In the genomic region with DNA sequence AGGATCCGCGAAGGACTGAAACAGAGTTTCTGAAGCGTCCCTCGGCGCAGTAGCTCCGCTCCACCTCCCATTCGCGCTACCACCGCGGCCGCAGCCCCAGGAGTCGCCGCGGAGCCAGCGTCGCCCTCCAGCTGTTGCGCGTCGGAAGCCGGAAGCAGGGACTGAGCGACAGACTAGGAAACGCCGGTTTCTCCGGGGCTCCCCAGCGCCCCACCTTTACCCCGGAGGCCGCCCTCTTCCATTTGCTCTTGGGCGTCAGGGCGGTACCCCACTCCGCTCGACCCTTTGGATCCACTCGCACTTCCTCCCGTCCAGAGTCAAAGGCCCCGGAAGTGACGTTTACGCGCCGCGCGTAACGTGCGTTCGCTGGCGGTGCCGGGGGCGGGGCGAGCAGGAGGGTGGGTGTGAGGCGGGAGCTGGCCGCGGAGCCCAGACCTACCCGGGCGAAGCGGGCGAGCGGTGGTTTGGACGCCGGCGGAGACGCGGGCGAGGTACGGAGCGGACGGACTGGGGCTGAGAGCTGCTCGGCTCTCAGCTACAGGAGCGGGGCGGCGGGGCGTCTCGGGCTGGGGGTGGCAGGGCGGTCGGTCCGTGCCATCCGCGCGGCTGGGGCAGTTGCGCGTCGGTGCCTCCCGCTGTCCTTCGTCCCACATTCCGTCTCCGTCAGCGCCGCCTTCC, we compare ENCODE assay signal across 8 cellular contexts. TPM values are rescaled to one million over a fixed set of nuclear protein-coding genes. Genes with fewer than 3 reads are reported as not detected.
A peak's percentile ranks its signal among the peaks of the same experiment; 100 is the strongest.
DNase-seq lines count a peak whose midpoint lies in the region; ATAC-seq, FAIRE-seq and TF ChIP-seq lines count a peak whose summit lies in the region.

Gene RABGEF1, plus strand, starts transcription at position 432 of the 678 bp plus-strand sequence. CDS start 31,167 bp downstream, outside the sequence.

- H3K27ac ChIP-seq in ovary (peak within 1 kb of the TSS; percentile 77 to 91), thymus (ENCODE audit: low read depth) (peak within 1 kb of the TSS; percentile 95)

- intact Hi-C loops in Right ventricle myocardium inferior (cut with DNase I) = loop anchor here (1.0 to 10.0 kb wide), 2 partner anchors 104 to 146 kb away; no protein-coding TSS in a partner anchor
- intact Hi-C loops in ovary (cut with DNase I) = loop anchor here in 2 of 4 donors (5.0 kb wide), 1 partner anchor 58 kb away; no protein-coding TSS in a partner anchor

- FAIRE-seq in GM12891 (lab: Jason Lieb, UNC) = peak; percentile 89

- H3K9me3 ChIP-seq in ovary (peaks cover 0 to 3% of the 10 kb centered on the region in 2 donors), thymus (ENCODE audit: control insufficient read depth) (peaks cover 3% of the 10 kb centered on the region)

- no peak for TF ChIP-seq EP300 in ovary (IDR thresholded peaks at IDR 0.05)

- H3K4me3 ChIP-seq in ovary (peak within 1 kb of the TSS; percentile 99), thymus (ENCODE audit: low read length) (peak within 1 kb of the TSS; percentile 92)

- peak; percentile 94 for DNase-seq in GM12891 (ENCODE audit: insufficient read length, low spot score)
- DNase-seq in NCI-H1417 treated with DMSO at 0.1 percent for 48 hours (lab: John Stamatoyannopoulos, UW) = peak; percentile 66
- DNase-seq in SW 1271 (lab: John Stamatoyannopoulos, UW) = peak; percentile 91 to 93
- peak; percentile 96 for DNase-seq in activated naive CD8-positive, alpha-beta T cell treated with anti-CD3 and anti-CD28 coated beads, Interleukin-2, amount 50 U/mL, for 16 hours (ENCODE audit: low read depth, low spot score)
- DNase-seq in Right ventricle myocardium inferior (ENCODE audit: missing footprints) = peak; percentile 100
- peak; percentile 97 to 99 (median 98) for DNase-seq in ovary

- H3K27me3 ChIP-seq in ovary = no peaks in the 10 kb centered on the region
- no peaks in the 10 kb centered on the region for H3K27me3 ChIP-seq in thymus (ENCODE audit: control insufficient read depth, insufficient read depth)

- H3K36me3 ChIP-seq in ovary = no peaks in the 10 kb centered on the region
- H3K36me3 ChIP-seq in thymus (ENCODE audit: control insufficient read depth, insufficient read depth) = no peaks in the 10 kb centered on the region

- WGBS in ovary, 3 donors = 0% methylated on average over 44 to 85 of the region's 85 CpGs
- under 1% methylated on average over 85 of the region's 85 CpGs for WGBS in thymus

- peak in 1 of 3 donors; percentile 16 for TF ChIP-seq CTCF in ovary (IDR thresholded peaks at IDR 0.05)

- TF ChIP-seq POLR2A in GM12891 (IDR thresholded peaks at IDR 0.05; ENCODE audit: low read depth, low read length) (peak; percentile 78; the same call in 1 of the 2 replicates), ovary (IDR thresholded peaks at IDR 0.05) (peak; percentile 95)

- ATAC-seq in HG02798 (IDR thresholded peaks at IDR 0.05; ENCODE audit: poor library complexity, unreplicated experiment) = peak; percentile 90
- ATAC-seq in Right ventricle myocardium inferior = peak; percentile 98

- H3K4me1 ChIP-seq in ovary (ENCODE audit: insufficient read depth) (peaks cover 5% of the 10 kb centered on the region), thymus (ENCODE audit: control insufficient read depth, insufficient read depth, low read length) (peaks cover 2% of the 10 kb centered on the region)

TF ChIP-seq in GM12891, 5 proteins besides CTCF, POLR2A, EP300 and RAD21:
- TF ChIP-seq TAF1 (IDR thresholded peaks at IDR 0.05; ENCODE audit: low read depth, low read length) = peak; percentile 93
- peak; percentile 84 for TF ChIP-seq SPI1 (IDR thresholded peaks at IDR 0.05; ENCODE audit: low read depth, low read length)
- peak; percentile 50 for TF ChIP-seq PAX5 (IDR thresholded peaks at IDR 0.05; ENCODE audit: insufficient read depth, low read length, severe bottlenecking)
- TF ChIP-seq POU2F2 (IDR thresholded peaks at IDR 0.05; ENCODE audit: low read depth, low read length) = peak; percentile 9; the same call in 1 of the 2 replicates
- peak; percentile 79 for TF ChIP-seq POLR2AphosphoS5 (IDR thresholded peaks at IDR 0.05; ENCODE audit: low read depth, low read length)

RNA-seq across cellular contexts. Expression of gene RABGEF1, which starts in this region (rescaled TPM):
- polyA plus RNA-seq in GM12891 (2012; ENCODE audit: low read depth, missing spikeins) = 15.2 TPM
- 16.4 TPM for total RNA-seq in Right ventricle myocardium inferior
- 10 to 100 TPM; 22.2 to 29.9 (median 25.4) TPM for total RNA-seq in ovary
- polyA plus RNA-seq in ovary = 10 to 100 TPM; 13.1 to 28.0 TPM
- 17.0 TPM for polyA plus RNA-seq in thymus

Comparison
In these comparisons a context has a peak if more than half of its experiments do, and no peak if none do; other contexts are left out.
1. Peak in every context shown above with its lines: DNase-seq, ATAC-seq, H3K4me3 ChIP-seq and H3K27ac ChIP-seq.